1 cellular context compared by ENCODE assay signal in the genomic region with DNA sequence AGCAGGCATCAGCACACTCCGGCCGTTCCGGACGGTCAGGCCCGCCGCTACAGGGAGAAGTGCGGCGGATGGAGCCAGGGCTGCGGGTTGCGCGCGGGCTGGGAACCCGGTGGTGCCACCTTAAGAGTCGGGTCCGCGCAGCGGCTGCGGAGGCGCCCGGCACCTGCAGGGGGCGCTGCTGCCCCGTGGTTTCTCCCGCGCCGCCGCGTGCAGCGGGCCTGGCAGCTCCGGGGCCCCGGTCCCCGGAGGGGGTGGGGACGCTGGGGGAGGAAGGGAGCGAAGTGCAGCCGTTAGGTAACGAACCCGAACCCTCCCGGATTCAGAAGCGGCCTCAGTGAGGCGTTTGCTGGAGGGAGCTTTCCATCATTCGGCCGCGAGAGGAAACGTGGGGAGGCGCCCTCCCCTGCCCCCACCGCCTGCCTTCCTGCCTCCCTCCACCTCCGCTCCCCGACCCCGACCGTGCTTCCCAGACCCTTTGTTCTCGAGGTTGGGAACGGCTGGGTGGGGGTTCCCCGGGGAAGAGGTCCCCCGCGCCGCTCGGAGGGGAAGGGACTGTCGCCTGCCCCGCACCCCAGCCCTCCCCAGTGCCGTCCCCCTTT.
TF ChIP-seq lines count a peak whose summit lies in the region.

No MANE protein-coding gene starts in this region.

TF ChIP-seq in HepG2, 621 proteins besides CTCF, POLR2A, EP300 and RAD21 (continued from another document):
- TF ChIP-seq CAMTA2 (CRISPR knock-in tag; IDR thresholded peaks at IDR 0.05; ENCODE audit: borderline replicate concordance) = no peak; the same call in 1 of the 2 replicates
- no peak for TF ChIP-seq HNRNPH1 (optimal IDR thresholded peaks at IDR 0.05; ENCODE audit: low read depth, low read length)
- no peak; the same call in 1 of the 2 replicates for TF ChIP-seq ZNF232 (CRISPR knock-in tag; IDR thresholded peaks at IDR 0.05; ENCODE audit: borderline replicate concordance)
- TF ChIP-seq, protein P1, sequence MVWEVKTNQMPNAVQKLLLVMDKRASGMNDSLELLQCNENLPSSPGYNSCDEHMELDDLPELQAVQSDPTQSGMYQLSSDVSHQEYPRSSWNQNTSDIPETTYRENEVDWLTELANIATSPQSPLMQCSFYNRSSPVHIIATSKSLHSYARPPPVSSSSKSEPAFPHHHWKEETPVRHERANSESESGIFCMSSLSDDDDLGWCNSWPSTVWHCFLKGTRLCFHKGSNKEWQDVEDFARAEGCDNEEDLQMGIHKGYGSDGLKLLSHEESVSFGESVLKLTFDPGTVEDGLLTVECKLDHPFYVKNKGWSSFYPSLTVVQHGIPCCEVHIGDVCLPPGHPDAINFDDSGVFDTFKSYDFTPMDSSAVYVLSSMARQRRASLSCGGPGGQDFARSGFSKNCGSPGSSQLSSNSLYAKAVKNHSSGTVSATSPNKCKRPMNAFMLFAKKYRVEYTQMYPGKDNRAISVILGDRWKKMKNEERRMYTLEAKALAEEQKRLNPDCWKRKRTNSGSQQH (CRISPR knock-in tag; IDR thresholded peaks at IDR 0.05; ENCODE audit: low read depth) = peak; percentile 78; the same call in 1 of the 2 replicates
- TF ChIP-seq, protein P2, sequence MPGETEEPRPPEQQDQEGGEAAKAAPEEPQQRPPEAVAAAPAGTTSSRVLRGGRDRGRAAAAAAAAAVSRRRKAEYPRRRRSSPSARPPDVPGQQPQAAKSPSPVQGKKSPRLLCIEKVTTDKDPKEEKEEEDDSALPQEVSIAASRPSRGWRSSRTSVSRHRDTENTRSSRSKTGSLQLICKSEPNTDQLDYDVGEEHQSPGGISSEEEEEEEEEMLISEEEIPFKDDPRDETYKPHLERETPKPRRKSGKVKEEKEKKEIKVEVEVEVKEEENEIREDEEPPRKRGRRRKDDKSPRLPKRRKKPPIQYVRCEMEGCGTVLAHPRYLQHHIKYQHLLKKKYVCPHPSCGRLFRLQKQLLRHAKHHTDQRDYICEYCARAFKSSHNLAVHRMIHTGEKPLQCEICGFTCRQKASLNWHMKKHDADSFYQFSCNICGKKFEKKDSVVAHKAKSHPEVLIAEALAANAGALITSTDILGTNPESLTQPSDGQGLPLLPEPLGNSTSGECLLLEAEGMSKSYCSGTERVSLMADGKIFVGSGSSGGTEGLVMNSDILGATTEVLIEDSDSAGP (CRISPR knock-in tag; IDR thresholded peaks at IDR 0.05; ENCODE audit: borderline replicate concordance) = peak; percentile 97
- peak; percentile 98 for TF ChIP-seq ZNF607 (CRISPR knock-in tag; IDR thresholded peaks at IDR 0.05; ENCODE audit: borderline replicate concordance)
- TF ChIP-seq CHD2 (IDR thresholded peaks at IDR 0.05; ENCODE audit: low read depth, low read length) = peak; percentile 83
- peak; percentile 66 for TF ChIP-seq MYPOP (CRISPR knock-in tag; IDR thresholded peaks at IDR 0.05)
- peak; percentile 56; the same call in 1 of the 2 replicates for TF ChIP-seq PHF20 (CRISPR knock-in tag; IDR thresholded peaks at IDR 0.05)
- TF ChIP-seq ZNF543 (CRISPR knock-in tag; IDR thresholded peaks at IDR 0.05) = peak; percentile 93; the same call in 1 of the 2 replicates
- TF ChIP-seq ZKSCAN8 (CRISPR knock-in tag; IDR thresholded peaks at IDR 0.05; ENCODE audit: borderline replicate concordance) = peak; percentile 73; the same call in 1 of the 2 replicates
- TF ChIP-seq KDM2A (CRISPR knock-in tag; IDR thresholded peaks at IDR 0.05; ENCODE audit: borderline replicate concordance, low read depth) = peak; percentile 97
- peak; percentile 90 for TF ChIP-seq RFXAP (CRISPR knock-in tag; IDR thresholded peaks at IDR 0.05; ENCODE audit: borderline replicate concordance)
- TF ChIP-seq ZNF501 (CRISPR knock-in tag; IDR thresholded peaks at IDR 0.05) = peak; percentile 76
- TF ChIP-seq ZNF773 (CRISPR knock-in tag; IDR thresholded peaks at IDR 0.05; ENCODE audit: borderline replicate concordance) = no peak
- TF ChIP-seq ASH2L (IDR thresholded peaks at IDR 0.05; ENCODE audit: insufficient read length, low read depth, low read length) = peak; percentile 45
- TF ChIP-seq SATB2 (CRISPR knock-in tag; IDR thresholded peaks at IDR 0.05) = peak; percentile 27; the same call in 1 of the 2 replicates
- peak; percentile 86 for TF ChIP-seq POGZ (CRISPR knock-in tag; IDR thresholded peaks at IDR 0.05)
- TF ChIP-seq HMGXB3 (CRISPR knock-in tag; IDR thresholded peaks at IDR 0.05; ENCODE audit: borderline replicate concordance) = peak; percentile 51; the same call in 1 of the 2 replicates
- 0 out of 2 replicates have a peak, but pooled peaks have one; percentile 13 for TF ChIP-seq ZFP90 (CRISPR knock-in tag; IDR thresholded peaks at IDR 0.05; ENCODE audit: borderline replicate concordance)
- peak; percentile 80 for TF ChIP-seq ZNF350 (CRISPR knock-in tag; IDR thresholded peaks at IDR 0.05; ENCODE audit: borderline replicate concordance, low read depth)
- peak; percentile 88 for TF ChIP-seq ZSCAN21 (CRISPR knock-in tag; IDR thresholded peaks at IDR 0.05; ENCODE audit: borderline replicate concordance)
- TF ChIP-seq, protein P3, sequence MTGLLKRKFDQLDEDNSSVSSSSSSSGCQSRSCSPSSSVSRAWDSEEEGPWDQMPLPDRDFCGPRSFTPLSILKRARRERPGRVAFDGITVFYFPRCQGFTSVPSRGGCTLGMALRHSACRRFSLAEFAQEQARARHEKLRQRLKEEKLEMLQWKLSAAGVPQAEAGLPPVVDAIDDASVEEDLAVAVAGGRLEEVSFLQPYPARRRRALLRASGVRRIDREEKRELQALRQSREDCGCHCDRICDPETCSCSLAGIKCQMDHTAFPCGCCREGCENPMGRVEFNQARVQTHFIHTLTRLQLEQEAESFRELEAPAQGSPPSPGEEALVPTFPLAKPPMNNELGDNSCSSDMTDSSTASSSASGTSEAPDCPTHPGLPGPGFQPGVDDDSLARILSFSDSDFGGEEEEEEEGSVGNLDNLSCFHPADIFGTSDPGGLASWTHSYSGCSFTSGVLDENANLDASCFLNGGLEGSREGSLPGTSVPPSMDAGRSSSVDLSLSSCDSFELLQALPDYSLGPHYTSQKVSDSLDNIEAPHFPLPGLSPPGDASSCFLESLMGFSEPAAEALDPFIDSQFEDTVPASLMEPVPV (CRISPR knock-in tag; IDR thresholded peaks at IDR 0.05) = peak; percentile 94; the same call in 1 of the 2 replicates
- TF ChIP-seq YY1 (IDR thresholded peaks at IDR 0.05; ENCODE audit: insufficient read depth, insufficient replicate concordance, low read depth, low read length) = peak; percentile 90
- peak; percentile 90; the same call in 1 of the 2 replicates for TF ChIP-seq ZNF839 (CRISPR knock-in tag; IDR thresholded peaks at IDR 0.05; ENCODE audit: borderline replicate concordance)
- TF ChIP-seq HCFC1 (IDR thresholded peaks at IDR 0.05; ENCODE audit: low read depth, low read length) = no peak
- peak; percentile 92 for TF ChIP-seq THAP7 (CRISPR knock-in tag; IDR thresholded peaks at IDR 0.05)
- no peak for TF ChIP-seq PRDM15 (CRISPR knock-in tag; IDR thresholded peaks at IDR 0.05)
- no peak for TF ChIP-seq ZNF605 (CRISPR knock-in tag; IDR thresholded peaks at IDR 0.05)
- no peak for TF ChIP-seq ZUFSP (CRISPR knock-in tag; IDR thresholded peaks at IDR 0.05; ENCODE audit: borderline replicate concordance)
- peak; percentile 95 for TF ChIP-seq SAP130 (CRISPR knock-in tag; IDR thresholded peaks at IDR 0.05; ENCODE audit: low read depth)
TF ChIP-seq in HepG2: peak in this region for 373.
